Comparison of ENCODE assay signal across 21 cellular contexts in genomic region chr4:8837181-8837811, GRCh38. TPM values are rescaled to one million over a fixed set of nuclear protein-coding genes. Genes with fewer than 3 reads are reported as not detected.
DNase-seq lines count a peak whose midpoint lies in the region; ATAC-seq and TF ChIP-seq lines count a peak whose summit lies in the region.
"Had no signal": no experiment of that assay in that cellular context is flagged by ENCODE, and none has a peak within 500 bp of the region (broad histone marks: within the 10 kb centered on the region; RNA-seq: fewer than 3 reads in every experiment).

No MANE protein-coding gene starts in this region.

- H3K27me3 ChIP-seq in SK-N-SH (ENCODE audit: insufficient read depth) (no peaks in the 10 kb centered on the region), WERI-Rb-1 (ENCODE audit: insufficient read depth, low read depth, severe bottlenecking) (no peaks in the 10 kb centered on the region), left lung (peaks cover 0 to 55% of the 10 kb centered on the region in 2 donors)
- H3K27me3 ChIP-seq: BLaER1, ovary had no signal

- H3K27ac ChIP-seq in SK-N-SH (ENCODE audit: low read depth in 2 of 2, low read length in 1 of 2): no peak overlapping the region; a peak in 1 of 4 replicates
- no peak overlapping the region for H3K27ac ChIP-seq in WERI-Rb-1
- H3K27ac ChIP-seq in left lung: no peak overlapping the region
- H3K27ac ChIP-seq: 22Rv1, BLaER1, ovary, skin epidermis, thoracic aorta had no signal

- H3K4me3 ChIP-seq in SK-N-SH (ENCODE audit: low read depth in 2 of 2, low read length in 1 of 2) (no peak overlapping the region), WERI-Rb-1 (ENCODE audit: low read depth, low read length) (no peak overlapping the region), left lung (no peak overlapping the region)
- H3K4me3 ChIP-seq: BLaER1, ovary, skin epidermis, thoracic aorta had no signal

- no peak overlapping the region for H3K4me2 ChIP-seq in SK-N-SH
- H3K4me2 ChIP-seq: BLaER1 had no signal

- no peak for TF ChIP-seq EP300 in SK-N-SH (IDR thresholded peaks at IDR 0.05; ENCODE audit: borderline replicate concordance in 1 of 2, low read depth in 1 of 2, low read length in 1 of 2)

- intact Hi-C loops in left lung (cut with DNase I): no loop called here

- no peaks in the 10 kb centered on the region for H3K79me2 ChIP-seq in SK-N-SH (ENCODE audit: insufficient read depth)

- H3K4me1 ChIP-seq in SK-N-SH (ENCODE audit: control insufficient read depth in 1 of 2, insufficient read depth in 2 of 2, low read depth in 1 of 2, low read length in 1 of 2) (peaks cover 0 to 6% of the 10 kb centered on the region in 2 experiments; a peak in 1 of 4 replicates), left lung (no peaks in the 10 kb centered on the region)

- no peaks in the 10 kb centered on the region for H4K20me1 ChIP-seq in SK-N-SH (ENCODE audit: insufficient read depth)
- H4K20me1 ChIP-seq: BLaER1 had no signal

- WGBS in SK-N-SH (ENCODE audit: low lambda C conversion rate): 64% methylated on average over 18 of the region's 19 CpGs

- H3K9me2 ChIP-seq in SK-N-SH: no peaks in the 10 kb centered on the region

- H2AFZ ChIP-seq in SK-N-SH (ENCODE audit: low read depth): no peak overlapping the region

- CTCF ChIA-PET in SK-N-SH (lab: Yijun Ruan, JAX): interaction anchor here (0.5 kb wide), 1 partner anchor 91 kb away, joined by 3 read pairs; no protein-coding TSS in a partner anchor

- DNase-seq in SK-N-SH (peak; percentile 26), WERI-Rb-1 (peak; percentile 8), left lung (peak; percentile 28 to 51), activated gamma-delta T cell (lab: John Stamatoyannopoulos, UW) (no peak)
- DNase-seq in stimulated activated CD8-positive, alpha-beta memory T cell treated with anti-CD3 and anti-CD28 coated beads, Interleukin-4, amount 100 ng/mL, for 48 hours: peak; percentile 1
- no peak for DNase-seq in activated CD4-positive, alpha-beta T cell treated with anti-CD3 and anti-CD28 coated beads, Interleukin-2, amount 50 U/mL, for 48 hours
- DNase-seq: activated CD8-positive, alpha-beta T cell treated with anti-CD3 and anti-CD28 coated beads for 36 hours; Karpas-422; NCI-H1092 treated with DMSO at 0.1 percent for 48 hours; NCI-H774 had no signal

- ATAC-seq in SK-N-SH treated with all-trans-retinoic acid at 6 μM for 48 hours: no peak
- ATAC-seq in left lung: no peak
- no peak for ATAC-seq in HG03039 (IDR thresholded peaks at IDR 0.05; ENCODE audit: unreplicated experiment)
- ATAC-seq: activated CD8-positive, alpha-beta T cell treated with anti-CD3 and anti-CD28 coated beads for 36 hours; activated T-helper 17 cell treated with anti-CD3 and anti-CD28 coated beads, Interleukin-2, amount 50 U/mL, for 72 hours; Panc1 had no signal

- H3K9ac ChIP-seq in SK-N-SH: no peak overlapping the region
- H3K9ac ChIP-seq: BLaER1 had no signal

- H3K36me3 ChIP-seq in SK-N-SH (replicated peaks in 1 of 2; ENCODE audit: control insufficient read depth in 1 of 2, insufficient read depth in 2 of 2, low read length in 1 of 2) (no peaks in the 10 kb centered on the region), WERI-Rb-1 (no peaks in the 10 kb centered on the region; the same call in 1 of the 2 replicates), left lung (no peaks in the 10 kb centered on the region)
- H3K36me3 ChIP-seq: BLaER1, ovary, thoracic aorta had no signal

- H3F3A ChIP-seq in SK-N-SH (replicated peaks; ENCODE audit: insufficient read depth): no peaks in the 10 kb centered on the region

- TF ChIP-seq RAD21 in SK-N-SH (IDR thresholded peaks at IDR 0.05; ENCODE audit: low read length): no peak

- H3K9me3 ChIP-seq in SK-N-SH (no peaks in the 10 kb centered on the region), WERI-Rb-1 (ENCODE audit: severe bottlenecking) (no peaks in the 10 kb centered on the region), left lung (no peaks in the 10 kb centered on the region)
- H3K9me3 ChIP-seq: BLaER1, ovary, thoracic aorta had no signal

- POLR2A ChIA-PET in SK-N-SH (lab: Yijun Ruan, JAX): no interaction called here

- TF ChIP-seq CTCF in SK-N-SH (IDR thresholded peaks at IDR 0.05) (no peak), WERI-Rb-1 (IDR thresholded peaks at IDR 0.05; ENCODE audit: low read depth, low read length) (no peak), left lung (IDR thresholded peaks at IDR 0.05) (no peak)

TF ChIP-seq in SK-N-SH, 30 proteins besides CTCF, POLR2A, EP300 and RAD21:
- TF ChIP-seq TEAD4 (IDR thresholded peaks at IDR 0.05; ENCODE audit: borderline replicate concordance, insufficient read depth): no peak
- TF ChIP-seq JUND (IDR thresholded peaks at IDR 0.05): no peak
- TF ChIP-seq YY1 (IDR thresholded peaks at IDR 0.05; ENCODE audit: low read depth): no peak
- no peak for TF ChIP-seq MEF2A (IDR thresholded peaks at IDR 0.05; ENCODE audit: borderline replicate concordance, low read depth)
- no peak for TF ChIP-seq GABPA (IDR thresholded peaks at IDR 0.05; ENCODE audit: low read depth)

TF ChIP-seq in SK-N-SH treated with all-trans-retinoic acid at 6 μM for 48 hours, 23 proteins besides CTCF, POLR2A, EP300 and RAD21:
- TF ChIP-seq ZNF8 (CRISPR knock-in tag; IDR thresholded peaks at IDR 0.05) (no peak), ZC3H10 (CRISPR knock-in tag; IDR thresholded peaks at IDR 0.05) (no peak), ESRRG (CRISPR knock-in tag; IDR thresholded peaks at IDR 0.05) (no peak), CSDC2 (CRISPR knock-in tag; IDR thresholded peaks at IDR 0.05) (no peak), SNAI2 (CRISPR knock-in tag; IDR thresholded peaks at IDR 0.05) (no peak), ZFP30 (CRISPR knock-in tag; IDR thresholded peaks at IDR 0.05) (no peak), TOX (CRISPR knock-in tag; IDR thresholded peaks at IDR 0.05; ENCODE audit: borderline replicate concordance) (no peak), ARNTL (CRISPR knock-in tag; IDR thresholded peaks at IDR 0.05; ENCODE audit: borderline replicate concordance, low read depth) (no peak), ZNF565 (CRISPR knock-in tag; conservative IDR thresholded peaks at IDR 0.05; ENCODE audit: low read depth) (no peak), GLIS3 (CRISPR knock-in tag; IDR thresholded peaks at IDR 0.05) (no peak)
- TF ChIP-seq, protein P1, sequence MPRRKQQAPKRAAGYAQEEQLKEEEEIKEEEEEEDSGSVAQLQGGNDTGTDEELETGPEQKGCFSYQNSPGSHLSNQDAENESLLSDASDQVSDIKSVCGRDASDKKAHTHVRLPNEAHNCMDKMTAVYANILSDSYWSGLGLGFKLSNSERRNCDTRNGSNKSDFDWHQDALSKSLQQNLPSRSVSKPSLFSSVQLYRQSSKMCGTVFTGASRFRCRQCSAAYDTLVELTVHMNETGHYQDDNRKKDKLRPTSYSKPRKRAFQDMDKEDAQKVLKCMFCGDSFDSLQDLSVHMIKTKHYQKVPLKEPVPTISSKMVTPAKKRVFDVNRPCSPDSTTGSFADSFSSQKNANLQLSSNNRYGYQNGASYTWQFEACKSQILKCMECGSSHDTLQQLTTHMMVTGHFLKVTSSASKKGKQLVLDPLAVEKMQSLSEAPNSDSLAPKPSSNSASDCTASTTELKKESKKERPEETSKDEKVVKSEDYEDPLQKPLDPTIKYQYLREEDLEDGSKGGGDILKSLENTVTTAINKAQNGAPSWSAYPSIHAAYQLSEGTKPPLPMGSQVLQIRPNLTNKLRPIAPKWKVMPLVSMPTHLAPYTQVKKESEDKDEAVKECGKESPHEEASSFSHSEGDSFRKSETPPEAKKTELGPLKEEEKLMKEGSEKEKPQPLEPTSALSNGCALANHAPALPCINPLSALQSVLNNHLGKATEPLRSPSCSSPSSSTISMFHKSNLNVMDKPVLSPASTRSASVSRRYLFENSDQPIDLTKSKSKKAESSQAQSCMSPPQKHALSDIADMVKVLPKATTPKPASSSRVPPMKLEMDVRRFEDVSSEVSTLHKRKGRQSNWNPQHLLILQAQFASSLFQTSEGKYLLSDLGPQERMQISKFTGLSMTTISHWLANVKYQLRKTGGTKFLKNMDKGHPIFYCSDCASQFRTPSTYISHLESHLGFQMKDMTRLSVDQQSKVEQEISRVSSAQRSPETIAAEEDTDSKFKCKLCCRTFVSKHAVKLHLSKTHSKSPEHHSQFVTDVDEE (CRISPR knock-in tag; IDR thresholded peaks at IDR 0.05): no peak

RNA-seq across cellular contexts. Expression of gene HMX1, which starts 34.3 kb away (rescaled TPM):
- polyA plus RNA-seq in SK-N-SH (2012; rRNA removed): 0.11 and 0.20 TPM in 2 replicates
- polyA plus RNA-seq in SK-N-SH (2012; cell fraction: cytosol; rRNA removed): 0.12 and 0.24 TPM in 2 replicates
- 0.07 and 0.11 TPM in 2 replicates for polyA plus RNA-seq in SK-N-SH (2012; cell fraction: nucleus; rRNA removed)
- not detected for total RNA-seq in left lung
- total RNA-seq: activated CD8-positive, alpha-beta T cell treated with anti-CD3 and anti-CD28 coated beads for 36 hours; activated T-helper 17 cell treated with anti-CD3 and anti-CD28 coated beads, Interleukin-2, amount 50 U/mL, for 72 hours; fibroblast of villous mesenchyme; myocyte; ovary had no signal
- polyA plus RNA-seq: ovary had no signal

Comparison
In these comparisons a context has a peak if more than half of its experiments do, and no peak if none do; other contexts are left out.
1. DNase-seq: peak in SK-N-SH (single experiment), WERI-Rb-1 (single experiment), left lung (2 of 2) and stimulated activated CD8-positive, alpha-beta memory T cell treated with anti-CD3 and anti-CD28 coated beads, Interleukin-4, amount 100 ng/mL, for 48 hours (single experiment); none in activated CD4-positive, alpha-beta T cell treated with anti-CD3 and anti-CD28 coated beads, Interleukin-2, amount 50 U/mL, for 48 hours (0 of 2) and activated gamma-delta T cell (single experiment).